ENCODE assay signal across 8 cellular contexts in genomic region chr2:25041928-25042320, GRCh38. TPM values are rescaled to one million over a fixed set of nuclear protein-coding genes. Genes with fewer than 3 reads are reported as not detected.
DNase-seq lines count a peak whose midpoint lies in the region; ATAC-seq and TF ChIP-seq lines count a peak whose summit lies in the region.

Gene EFR3B, plus strand, starts transcription at chr2:25042076. Its CDS starts 237 bp downstream, at chr2:25042313.

- H3K27ac ChIP-seq in iPS DF 6.9 (ENCODE audit: low read length) (no peak within 1 kb of the TSS), sigmoid colon (peak within 1 kb of the TSS; percentile 77 to 92 (median 84))

- H3K9me3 ChIP-seq in iPS DF 6.9 (ENCODE audit: control insufficient read depth, insufficient read depth, low read length), result no peaks in the 10 kb centered on the region
- H3K9me3 ChIP-seq in sigmoid colon, result no peaks in the 10 kb centered on the region

- no peak for TF ChIP-seq POLR2A in sigmoid colon (IDR thresholded peaks at IDR 0.05)

- H3K4me1 ChIP-seq in iPS DF 6.9 (ENCODE audit: control insufficient read depth, insufficient read depth, low read length) (no peaks in the 10 kb centered on the region; the same call in 1 of the 2 replicates), sigmoid colon (peaks cover 2 to 22% (median 19%) of the 10 kb centered on the region in 4 donors)

- H3K4me3 ChIP-seq in iPS DF 6.9 (ENCODE audit: low read length), result peak within 1 kb of the TSS; percentile 74
- H3K4me3 ChIP-seq in sigmoid colon, result peak within 1 kb of the TSS; percentile 54 to 87 (median 74)

- TF ChIP-seq CTCF in brain (conservative IDR thresholded peaks at IDR 0.05) (no peak), sigmoid colon (IDR thresholded peaks at IDR 0.05) (no peak)

- peaks cover 11% of the 10 kb centered on the region; the same call in 1 of the 2 replicates for H3K27me3 ChIP-seq in iPS DF 6.9 (ENCODE audit: control insufficient read depth, insufficient read depth, low read length)
- no peaks in the 10 kb centered on the region for H3K27me3 ChIP-seq in sigmoid colon

- peaks cover 0 to 3% (median 0%) of the 10 kb centered on the region in 5 experiments for H3K9me3 Mint-ChIP-seq in brain

- WGBS in iPS DF 6.9 (ENCODE audit: insufficient coverage, insufficient read length), result no CpG with 5 or more reads among the region's 54 CpGs
- WGBS in sigmoid colon, 2 donors, result 0% methylated on average over 54 of the region's 54 CpGs

- peaks cover 4% of the 10 kb centered on the region for H3K36me3 Mint-ChIP-seq in brain

- H3K27me3 Mint-ChIP-seq in brain, result peaks cover 18% of the 10 kb centered on the region

- DNase-seq in NK-92 (lab: John Stamatoyannopoulos, UW; ENCODE audit: unreplicated experiment), result peak; percentile 21
- no peak for DNase-seq in NK-92 treated with Interleukin-12 subunit alpha and Interleukin-12 subunit beta, amount 100 ng/mL, for 24 hours (lab: John Stamatoyannopoulos, UW)
- peak; percentile 72 for DNase-seq in NCI-H2107 (lab: John Stamatoyannopoulos, UW)
- peak; percentile 90 for DNase-seq in UCSD-AML1 (lab: John Stamatoyannopoulos, UW; ENCODE audit: unreplicated experiment)
- no peak for DNase-seq in iPS DF 6.9 (ENCODE audit: low read depth, low spot score)
- DNase-seq in sigmoid colon, result peak; percentile 97

- H3K4me3 Mint-ChIP-seq in brain, result peak within 1 kb of the TSS; percentile 89 to 97 (median 94)

- peak within 1 kb of the TSS; percentile 84 to 97 (median 91) for H3K27ac Mint-ChIP-seq in brain

- peak; percentile 89 for ATAC-seq in HG03045 (IDR thresholded peaks at IDR 0.05; ENCODE audit: unreplicated experiment)

- H3K4me1 Mint-ChIP-seq in brain, result peaks cover 37% of the 10 kb centered on the region

- H3K36me3 ChIP-seq in iPS DF 6.9 (ENCODE audit: control insufficient read depth, insufficient read depth, low read length), result no peaks in the 10 kb centered on the region
- no peaks in the 10 kb centered on the region for H3K36me3 ChIP-seq in sigmoid colon

- no peak for TF ChIP-seq EP300 in sigmoid colon (IDR thresholded peaks at IDR 0.05)

- intact Hi-C loops in sigmoid colon (cut with DNase I), result loop anchor here (2.0 to 5.0 kb wide), 4 partner anchors 57 to 85 kb away; partner anchors contain the start of gene DNAJC27

RNA-seq across cellular contexts. Expression of gene EFR3B, which starts in this region (rescaled TPM):
- polyA plus RNA-seq in brain (ENCODE audit: insufficient read depth, low read depth, low replicate concordance) (23.8 TPM), sigmoid colon (under 1 TPM; under 0.01 to 0.50 (median 0.23) TPM)
- 1 to 10 TPM in 3 of 4 donors, under 1 TPM in 1; 0.49 to 1.9 (median 1.6) TPM for total RNA-seq in sigmoid colon

Comparison
In these comparisons a context has a peak if more than half of its experiments do, and no peak if none do; other contexts are left out.
1. RNA of gene EFR3B (polyA plus RNA-seq): 23.8 TPM in brain (single experiment); under 0.01 to 0.50 TPM in sigmoid colon; every median in the first group is over 10 times any median in the second.
2. DNase-seq: peak in NK-92 (single experiment), NCI-H2107 (single experiment), UCSD-AML1 (single experiment) and sigmoid colon (single experiment); none in NK-92 treated with Interleukin-12 subunit alpha and Interleukin-12 subunit beta, amount 100 ng/mL, for 24 hours (single experiment) and iPS DF 6.9 (single experiment).